In the genomic region with DNA sequence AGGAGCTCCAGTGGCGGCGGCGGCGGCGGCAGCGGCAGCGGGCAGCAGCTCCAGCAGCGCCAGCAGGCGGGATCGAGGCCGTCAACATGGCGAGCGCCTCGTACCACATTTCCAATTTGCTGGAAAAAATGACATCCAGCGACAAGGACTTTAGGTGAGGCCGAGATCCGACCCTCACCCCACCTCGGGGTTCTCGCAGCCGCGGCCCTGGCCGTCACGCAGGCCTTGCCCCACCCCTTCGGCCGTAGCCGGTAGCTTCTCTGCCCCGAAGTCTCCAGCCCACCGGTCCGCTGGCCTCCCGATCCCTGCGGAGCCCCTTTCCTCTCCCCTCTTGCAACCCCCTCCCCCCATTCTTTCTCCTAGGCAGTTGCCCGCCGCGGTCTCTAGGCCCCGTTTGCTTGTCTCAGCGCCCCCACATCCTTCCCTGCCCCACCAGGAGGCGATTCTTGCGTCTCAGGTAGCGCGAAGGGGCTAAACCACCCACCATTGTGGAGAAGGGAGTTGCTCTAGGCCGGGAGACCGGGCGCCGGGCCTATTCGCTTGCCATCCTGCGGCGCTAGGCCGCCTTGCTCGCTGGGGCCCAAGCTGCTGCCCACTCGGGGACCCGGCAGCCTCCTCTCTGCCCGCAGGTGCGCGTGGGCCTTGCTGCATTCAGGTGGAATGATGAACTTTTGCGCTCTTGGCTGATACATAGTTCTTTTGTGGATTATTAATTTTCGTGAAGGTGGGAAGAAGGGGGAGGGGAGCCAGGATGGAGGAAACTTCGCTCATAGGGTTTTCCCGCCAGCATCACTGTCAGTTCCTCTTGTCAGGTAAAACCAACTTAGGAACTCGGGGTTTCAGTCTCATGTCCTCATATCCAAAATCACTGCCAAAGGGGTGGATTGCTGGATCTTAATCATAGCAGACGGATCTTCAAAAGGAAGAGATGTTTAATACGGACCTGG, we compare ENCODE assay signal across 8 cellular contexts. TPM values are rescaled to one million over a fixed set of nuclear protein-coding genes. Genes with fewer than 3 reads are reported as not detected.
DNase-seq lines count a peak whose midpoint lies in the region; ATAC-seq and TF ChIP-seq lines count a peak whose summit lies in the region.

No MANE protein-coding gene starts in this region.

- peaks cover 15% of the 10 kb centered on the region for H3K36me3 Mint-ChIP-seq in activated naive CD4-positive, alpha-beta T cell treated with anti-CD3 and anti-CD28 coated beads, Interleukin-2, amount 10 ng/mL, durations not matched to agents 7 days and 5 days

- intact Hi-C loops in posterior vena cava (cut with DNase I), result no loop called here

- H3K4me1 ChIP-seq in cardiac muscle cell (ENCODE audit: low read depth), result peaks cover 24% of the 10 kb centered on the region

- peaks cover 48% of the 10 kb centered on the region for H3K4me1 Mint-ChIP-seq in activated naive CD4-positive, alpha-beta T cell treated with anti-CD3 and anti-CD28 coated beads, Interleukin-2, amount 10 ng/mL, durations not matched to agents 7 days and 5 days

- ATAC-seq in GM19455 (IDR thresholded peaks at IDR 0.05; ENCODE audit: unreplicated experiment), result peak; percentile 11

- H3K27ac Mint-ChIP-seq in activated naive CD4-positive, alpha-beta T cell treated with anti-CD3 and anti-CD28 coated beads, Interleukin-2, amount 10 ng/mL, durations not matched to agents 7 days and 5 days, result peak overlapping the region; percentile 95

- H3K36me3 ChIP-seq in cardiac muscle cell, result peaks cover 4% of the 10 kb centered on the region

- H3K4me3 Mint-ChIP-seq in activated naive CD4-positive, alpha-beta T cell treated with anti-CD3 and anti-CD28 coated beads, Interleukin-2, amount 10 ng/mL, durations not matched to agents 7 days and 5 days, result peak overlapping the region; percentile 94

- H3K27me3 Mint-ChIP-seq in activated naive CD4-positive, alpha-beta T cell treated with anti-CD3 and anti-CD28 coated beads, Interleukin-2, amount 10 ng/mL, durations not matched to agents 7 days and 5 days, result no peaks in the 10 kb centered on the region

- DNase-seq in COLO668 (lab: John Stamatoyannopoulos, UW; ENCODE audit: unreplicated experiment) (peak; percentile 70), HS-5 (ENCODE audit: low read depth) (peak; percentile 9), RWPE1 (ENCODE audit: low spot score) (peak; percentile 18), cardiac muscle cell (ENCODE audit: low read depth in 1 of 2, low spot score in 1 of 2) (peak; percentile 33 to 64), posterior vena cava (ENCODE audit: low spot score) (peak; percentile 86), ureter (ENCODE audit: low spot score) (peak; percentile 62)
- peak; percentile 61 for DNase-seq in activated naive CD4-positive, alpha-beta T cell treated with anti-CD3 and anti-CD28 coated beads, Interleukin-2, amount 10 ng/mL, durations not matched to agents 7 days and 5 days

- H3K27ac ChIP-seq in RWPE1 (peak overlapping the region; percentile 99), cardiac muscle cell (peak overlapping the region; percentile 99)

- CTCF ChIA-PET in RWPE1 (lab: Yijun Ruan, JAX), result interaction anchor here (1.2 kb wide), 1 partner anchor 200 kb away, joined by 3 read pairs; no protein-coding TSS in a partner anchor
- CTCF ChIA-PET in activated naive CD4-positive, alpha-beta T cell treated with anti-CD3 and anti-CD28 coated beads, Interleukin-2, amount 10 ng/mL, durations not matched to agents 7 days and 5 days (lab: Charles Lee), result interaction anchor here (0.8 kb wide), 1 partner anchor 44 kb away, joined by 3 read pairs; no protein-coding TSS in a partner anchor

- POLR2A ChIA-PET in RWPE1 (lab: Yijun Ruan, JAX; ENCODE audit: low non-redundant PET), result interaction anchor here (0.5 to 0.8 kb wide), 2 partner anchors 479 to 618 kb away, joined by 3 read pairs; no protein-coding TSS in a partner anchor

- no peaks in the 10 kb centered on the region for H3K9me3 ChIP-seq in cardiac muscle cell (ENCODE audit: low read depth)

- H3K9me3 Mint-ChIP-seq in activated naive CD4-positive, alpha-beta T cell treated with anti-CD3 and anti-CD28 coated beads, Interleukin-2, amount 10 ng/mL, durations not matched to agents 7 days and 5 days, result no peaks in the 10 kb centered on the region

- peak overlapping the region; percentile 85 for H3K4me3 ChIP-seq in cardiac muscle cell

- no peak for TF ChIP-seq CTCF in RWPE1 (conservative IDR thresholded peaks at IDR 0.05; ENCODE audit: low read depth)
- TF ChIP-seq CTCF in cardiac muscle cell (IDR thresholded peaks at IDR 0.05; ENCODE audit: low read depth, low read length), result no peak

- H3K27me3 ChIP-seq in cardiac muscle cell, result no peaks in the 10 kb centered on the region

RNA-seq across cellular contexts. Expression of a gene that starts 0.7 kb away (rescaled TPM):
- total RNA-seq in cardiac muscle cell, result 168 and 176 TPM in 2 replicates
- 125 and 183 TPM in 2 replicates for polyA plus RNA-seq in cardiac muscle cell
- total RNA-seq in posterior vena cava, result 100 to 1,000 TPM in 1 of 2 donors, 10 to 100 TPM in 1; 86.8 to 111 TPM
- 141 TPM for total RNA-seq in ureter

Comparison
In these comparisons a context has a peak if more than half of its experiments do, and no peak if none do; other contexts are left out.
1. Peak in every context shown above with its lines: DNase-seq, ATAC-seq, H3K4me3 ChIP-seq and H3K27ac ChIP-seq.
2. DNase-seq: peak in every context shown above with its lines; median percentile 86 in posterior vena cava; 70 in COLO668; 62 in ureter; 61 in activated naive CD4-positive, alpha-beta T cell treated with anti-CD3 and anti-CD28 coated beads, Interleukin-2, amount 10 ng/mL, durations not matched to agents 7 days and 5 days; 48 in cardiac muscle cell; 18 in RWPE1; 9 in HS-5.